ENCODE assay signal across 7 cellular contexts in the genomic region with DNA sequence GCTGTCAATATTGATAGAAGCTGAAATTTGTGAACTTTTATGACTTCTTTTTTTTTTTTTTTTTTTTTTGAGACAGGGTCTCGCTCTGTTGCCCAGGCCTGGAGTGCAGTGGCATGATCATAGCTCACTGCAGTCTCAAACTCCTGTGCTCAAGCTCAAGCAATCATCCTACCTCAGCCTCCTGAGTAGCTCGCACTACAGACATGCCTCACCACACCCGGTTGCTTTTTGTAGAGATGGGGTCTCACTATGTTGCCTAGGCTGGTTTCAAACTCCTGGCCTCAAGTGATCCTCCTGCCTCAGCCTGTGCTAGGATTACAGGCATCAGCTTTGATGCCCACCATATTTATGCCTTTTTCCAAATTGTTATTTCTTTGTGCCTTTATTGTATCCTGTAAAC. TPM values are rescaled to one million over a fixed set of nuclear protein-coding genes. Genes with fewer than 3 reads are reported as not detected.
DNase-seq lines count a peak whose midpoint lies in the region; ATAC-seq and TF ChIP-seq lines count a peak whose summit lies in the region.
"Not testable (repeated sequence)": the region's sequence is repeated elsewhere in the genome, so short reads cannot be mapped to it uniquely, and the experiment has no call there.

No MANE protein-coding gene starts in this region.

- not testable (repeated sequence) for TF ChIP-seq CTCF in DOHH2 (IDR thresholded peaks at IDR 0.05; ENCODE audit: low read depth, low read length, poor library complexity, severe bottlenecking); RWPE1 (conservative IDR thresholded peaks at IDR 0.05; ENCODE audit: low read depth); activated CD8-positive, alpha-beta T cell treated with anti-CD3 and anti-CD28 coated beads for 36 hours (IDR thresholded peaks at IDR 0.05); cardiac muscle cell (IDR thresholded peaks at IDR 0.05; ENCODE audit: low read depth, low read length); psoas muscle (IDR thresholded peaks at IDR 0.05)

- H3K9me2 ChIP-seq in DOHH2 (replicated peaks; ENCODE audit: control insufficient read depth, low read length), result not testable (repeated sequence)

- not testable (repeated sequence) for H3K27me3 Mint-ChIP-seq in activated CD8-positive, alpha-beta T cell treated with anti-CD3 and anti-CD28 coated beads for 36 hours; activated naive CD8-positive, alpha-beta T cell treated with anti-CD3 and anti-CD28 coated beads, Interleukin-2, amount 10 ng/mL, durations not matched to agents 7 days and 5 days

- H3K36me3 Mint-ChIP-seq in activated CD8-positive, alpha-beta T cell treated with anti-CD3 and anti-CD28 coated beads for 36 hours (ENCODE audit: low read depth), result peaks cover 62% of the 10 kb centered on the region
- peaks cover 50% of the 10 kb centered on the region for H3K36me3 Mint-ChIP-seq in activated naive CD8-positive, alpha-beta T cell treated with anti-CD3 and anti-CD28 coated beads, Interleukin-2, amount 10 ng/mL, durations not matched to agents 7 days and 5 days

- CTCF ChIA-PET in RWPE1 (lab: Yijun Ruan, JAX), result not testable (repeated sequence)
- CTCF ChIA-PET in activated CD8-positive, alpha-beta T cell treated with anti-CD3 and anti-CD28 coated beads for 36 hours (lab: Charles Lee), result interaction anchor here (1.0 to 1.8 kb wide), 3 partner anchors 13 to 92 kb away, joined by 3 to 8 read pairs (median 3); no protein-coding TSS in a partner anchor

- POLR2A ChIA-PET in RWPE1 (lab: Yijun Ruan, JAX; ENCODE audit: low non-redundant PET), result not testable (repeated sequence)
- POLR2A ChIA-PET in activated CD8-positive, alpha-beta T cell treated with anti-CD3 and anti-CD28 coated beads for 36 hours (lab: Charles Lee), result interaction anchor here (0.7 to 2.0 kb wide), 2 partner anchors 14 to 17 kb away, joined by 3 to 4 read pairs; no protein-coding TSS in a partner anchor
- POLR2A ChIA-PET in activated naive CD8-positive, alpha-beta T cell treated with anti-CD3 and anti-CD28 coated beads, Interleukin-2, amount 10 ng/mL, durations not matched to agents 7 days and 5 days (lab: Charles Lee), result interaction anchor here (0.7 to 2.9 kb wide), 3 partner anchors 13 to 17 kb away, joined by 3 to 16 read pairs (median 6); a partner anchor contains a TSS

- peaks cover 23% of the 10 kb centered on the region for H3K4me1 Mint-ChIP-seq in activated CD8-positive, alpha-beta T cell treated with anti-CD3 and anti-CD28 coated beads for 36 hours (ENCODE audit: low read depth)
- H3K4me1 Mint-ChIP-seq in activated naive CD8-positive, alpha-beta T cell treated with anti-CD3 and anti-CD28 coated beads, Interleukin-2, amount 10 ng/mL, durations not matched to agents 7 days and 5 days, result peaks cover 41% of the 10 kb centered on the region

- H3K4me2 ChIP-seq in DOHH2 (ENCODE audit: low read length), result peak overlapping the region; percentile 88

- whole genome bisulfite sequencing in psoas muscle, 3 donors, result 96 to 98% (median 98%) methylated on average over 3 of the region's 3 CpGs

- intact Hi-C loops in activated CD8-positive, alpha-beta T cell treated with anti-CD3 and anti-CD28 coated beads for 36 hours (cut with micrococcal nuclease), result not testable (repeated sequence)
- intact Hi-C loops in psoas muscle (cut with DNase I), result loop anchor here in 1 of 2 donors (5.0 kb wide), 1 partner anchor 49 kb away; a partner anchor contains a TSS

- H3K4me3 ChIP-seq in DOHH2 (ENCODE audit: low read length), result peak overlapping the region; percentile 84
- H3K4me3 ChIP-seq in cardiac muscle cell, result peak overlapping the region; percentile 50
- not testable (repeated sequence) for H3K4me3 ChIP-seq in psoas muscle

- peak overlapping the region; percentile 75 for H3K27ac Mint-ChIP-seq in activated CD8-positive, alpha-beta T cell treated with anti-CD3 and anti-CD28 coated beads for 36 hours
- H3K27ac Mint-ChIP-seq in activated naive CD8-positive, alpha-beta T cell treated with anti-CD3 and anti-CD28 coated beads, Interleukin-2, amount 10 ng/mL, durations not matched to agents 7 days and 5 days, result peak overlapping the region; percentile 54

- H3F3A ChIP-seq in DOHH2 (ENCODE audit: control insufficient read depth, insufficient read depth), result peaks cover 67% of the 10 kb centered on the region

- not testable (repeated sequence) for DNase-seq in RWPE1 (ENCODE audit: low spot score); activated CD8-positive, alpha-beta T cell treated with anti-CD3 and anti-CD28 coated beads for 36 hours; activated naive CD8-positive, alpha-beta T cell treated with anti-CD3 and anti-CD28 coated beads, Interleukin-2, amount 10 ng/mL, durations not matched to agents 7 days and 5 days; cardiac muscle cell (ENCODE audit: low read depth in 1 of 2, low spot score in 1 of 2); psoas muscle

- H3K36me3 ChIP-seq in DOHH2 (ENCODE audit: control insufficient read depth, low read length) (peaks cover 94% of the 10 kb centered on the region), cardiac muscle cell (peaks cover 54% of the 10 kb centered on the region), psoas muscle (ENCODE audit: insufficient read depth in 1 of 2, low read depth in 1 of 2) (peaks cover 0 to 50% of the 10 kb centered on the region in 2 donors)

- H3K9me3 Mint-ChIP-seq in activated CD8-positive, alpha-beta T cell treated with anti-CD3 and anti-CD28 coated beads for 36 hours; activated naive CD8-positive, alpha-beta T cell treated with anti-CD3 and anti-CD28 coated beads, Interleukin-2, amount 10 ng/mL, durations not matched to agents 7 days and 5 days: not testable (repeated sequence)

- peaks cover 93% of the 10 kb centered on the region for H3K79me2 ChIP-seq in DOHH2 (ENCODE audit: control insufficient read depth, low read length)

- H3K27ac ChIP-seq in DOHH2 (ENCODE audit: low read depth, low read length), result peak overlapping the region; percentile 40
- peak overlapping the region; percentile 43 for H3K27ac ChIP-seq in RWPE1
- H3K27ac ChIP-seq in cardiac muscle cell, result peak overlapping the region; percentile 76
- H3K27ac ChIP-seq in psoas muscle, result peak overlapping the region; percentile 10

- ATAC-seq in HG03103 (IDR thresholded peaks at IDR 0.05; ENCODE audit: low read depth, unreplicated experiment), result peak; percentile 27
- ATAC-seq in activated CD8-positive, alpha-beta T cell treated with anti-CD3 and anti-CD28 coated beads for 36 hours; activated naive CD8-positive, alpha-beta T cell treated with anti-CD3 and anti-CD28 coated beads, Interleukin-2, amount 10 ng/mL, durations not matched to agents 7 days and 5 days (ENCODE audit: low read depth); psoas muscle: not testable (repeated sequence)

- H4K20me1 ChIP-seq in DOHH2 (ENCODE audit: control insufficient read depth, insufficient read depth, low read depth, low read length), result not testable (repeated sequence)

- not testable (repeated sequence) for H3K4me3 Mint-ChIP-seq in activated CD8-positive, alpha-beta T cell treated with anti-CD3 and anti-CD28 coated beads for 36 hours
- peak overlapping the region; percentile 67 for H3K4me3 Mint-ChIP-seq in activated naive CD8-positive, alpha-beta T cell treated with anti-CD3 and anti-CD28 coated beads, Interleukin-2, amount 10 ng/mL, durations not matched to agents 7 days and 5 days

- H3K4me1 ChIP-seq in DOHH2 (ENCODE audit: control insufficient read depth, low read length) (peaks cover 69% of the 10 kb centered on the region), cardiac muscle cell (ENCODE audit: low read depth) (peaks cover 24% of the 10 kb centered on the region), psoas muscle (peaks cover 25% of the 10 kb centered on the region)

- H3K9me3 ChIP-seq in DOHH2 (ENCODE audit: control insufficient read depth, insufficient read depth, low read length); cardiac muscle cell (ENCODE audit: low read depth); psoas muscle: not testable (repeated sequence)

- H3K27me3 ChIP-seq in DOHH2 (ENCODE audit: control insufficient read depth, low read length); cardiac muscle cell; psoas muscle (ENCODE audit: insufficient read depth in 3 of 3, low read length in 2 of 3): not testable (repeated sequence)

RNA-seq across cellular contexts. Expression of a gene that starts 15.9 kb away (rescaled TPM):
- 10 to 100 TPM; 11.4 to 11.6 TPM for total RNA-seq in activated CD8-positive, alpha-beta T cell treated with anti-CD3 and anti-CD28 coated beads for 36 hours
- total RNA-seq in activated naive CD8-positive, alpha-beta T cell treated with anti-CD3 and anti-CD28 coated beads, Interleukin-2, amount 10 ng/mL, durations not matched to agents 7 days and 5 days, result 1 to 10 TPM; 5.1 to 5.5 TPM
- total RNA-seq in cardiac muscle cell (12.9 and 13.0 TPM in 2 replicates), psoas muscle (1 to 10 TPM; 3.6 to 5.2 (median 4.8) TPM)
- polyA plus RNA-seq in cardiac muscle cell (17.3 and 23.8 TPM in 2 replicates), psoas muscle (1 to 10 TPM; 1.6 to 7.0 (median 4.4) TPM)

RNA-seq across cellular contexts. Expression of a gene that starts 51.0 kb away (rescaled TPM):
- total RNA-seq in activated CD8-positive, alpha-beta T cell treated with anti-CD3 and anti-CD28 coated beads for 36 hours, result 100 to 1,000 TPM; 133 to 140 TPM
- 100 to 1,000 TPM; 119 to 128 TPM for total RNA-seq in activated naive CD8-positive, alpha-beta T cell treated with anti-CD3 and anti-CD28 coated beads, Interleukin-2, amount 10 ng/mL, durations not matched to agents 7 days and 5 days
- total RNA-seq in cardiac muscle cell, result 107 and 108 TPM in 2 replicates
- 119 and 166 TPM in 2 replicates for polyA plus RNA-seq in cardiac muscle cell
- 10 to 100 TPM; 16.5 to 32.4 (median 24.5) TPM for total RNA-seq in psoas muscle
- 10 to 100 TPM in 1 of 3 donors, 1 to 10 TPM in 2; 4.3 to 20.7 (median 8.9) TPM for polyA plus RNA-seq in psoas muscle

Comparison
In these comparisons a context has a peak if more than half of its experiments do, and no peak if none do; other contexts are left out.
1. H3K27ac ChIP-seq: peak in every context shown above with its lines; median percentile 76 in cardiac muscle cell; 43 in RWPE1; 40 in DOHH2; 10 in psoas muscle.